15 cellular contexts compared by ENCODE assay signal in genomic region chr12:84397279-84397678, GRCh38.
DNase-seq lines count a peak whose midpoint lies in the region; ATAC-seq and TF ChIP-seq lines count a peak whose summit lies in the region.
"Had no signal": no experiment of that assay in that cellular context is flagged by ENCODE, and none has a peak within 500 bp of the region (broad histone marks: within the 10 kb centered on the region; RNA-seq: fewer than 3 reads in every experiment).

No MANE protein-coding gene starts in this region.

- intact Hi-C loops in heart left ventricle (cut with DNase I): loop anchor here in 4 of 10 donors (5.0 to 10.0 kb wide), 2 partner anchors 1710 to 1712 kb away; partner anchors contain the start of gene TMTC2 (in 4 of the 4)
- intact Hi-C loops in left ventricle myocardium superior (cut with micrococcal nuclease): no loop called here

- H3K4me3 ChIP-seq in heart left ventricle (no peak overlapping the region), epithelial cell of esophagus (ENCODE audit: low read length) (no peak overlapping the region), BE2C (ENCODE audit: low read depth, low read length) (no peak overlapping the region)
- H3K4me3 ChIP-seq: stomach had no signal

- no peak overlapping the region for H3K27ac ChIP-seq in heart left ventricle
- H3K27ac ChIP-seq: stomach, WERI-Rb-1 had no signal

- TF ChIP-seq POLR2A in heart left ventricle (IDR thresholded peaks at IDR 0.05): no peak

- no peaks in the 10 kb centered on the region for H3K27me3 ChIP-seq in heart left ventricle
- H3K27me3 ChIP-seq in BE2C: no peaks in the 10 kb centered on the region
- H3K27me3 ChIP-seq: stomach had no signal

- TF ChIP-seq CTCF in heart left ventricle (IDR thresholded peaks at IDR 0.05) (peak in 7 of 12 donors; percentile 9 to 40 (median 25)), epithelial cell of esophagus (IDR thresholded peaks at IDR 0.05; ENCODE audit: insufficient read depth, low read depth, low read length, missing control alignments) (no peak), BE2C (IDR thresholded peaks at IDR 0.05; ENCODE audit: low read depth, low read length) (no peak)

- H3K4me1 ChIP-seq in heart left ventricle (no peaks in the 10 kb centered on the region), BE2C (peaks cover 2% of the 10 kb centered on the region; the same call in 1 of the 2 replicates)
- H3K4me1 ChIP-seq: Caco-2, stomach had no signal

- H3K9me3 ChIP-seq in heart left ventricle (peaks cover 0 to 8% (median 0%) of the 10 kb centered on the region in 12 donors), BE2C (no peaks in the 10 kb centered on the region)
- H3K9me3 ChIP-seq: Caco-2, stomach had no signal

- DNase-seq in heart left ventricle (no peak), left ventricle myocardium superior (no peak), NCI-H748 treated with DMSO at 0.1 percent for 48 hours (lab: John Stamatoyannopoulos, UW) (peak; percentile 21), epithelial cell of esophagus (ENCODE audit: low read depth) (peak; percentile 12), superior temporal gyrus (ENCODE audit: extremely low spot score) (peak; percentile 52), middle frontal gyrus (ENCODE audit: extremely low spot score, low spot score) (no peak), KG1 (lab: John Stamatoyannopoulos, UW) (no peak), BE2C (no peak)
- DNase-seq: activated T-cell treated with anti-CD3 and anti-CD28 coated beads, Interleukin-2, amount 50 U/mL, for 1 hour; Caco-2; hypothalamus; stimulated activated CD4-positive, alpha-beta T cell treated with anti-CD3 and anti-CD28 coated beads, Interleukin-2, amount 100 ng/mL, for 24 hours; stomach; WERI-Rb-1 had no signal

- ATAC-seq in heart left ventricle (no peak), left ventricle myocardium superior (no peak)
- ATAC-seq: natural killer cell treated with Interleukin-12 subunit alpha and Interleukin-12 subunit beta and Interleukin-15 and Interleukin-18, amount 100 ng/mL, for 72 hours had no signal

- H3K36me3 ChIP-seq in heart left ventricle (no peaks in the 10 kb centered on the region), BE2C (no peaks in the 10 kb centered on the region)
- H3K36me3 ChIP-seq: stomach, WERI-Rb-1 had no signal

Comparison
In these comparisons a context has a peak if more than half of its experiments do, and no peak if none do; other contexts are left out.
1. DNase-seq: peak in NCI-H748 treated with DMSO at 0.1 percent for 48 hours (single experiment), epithelial cell of esophagus (single experiment) and superior temporal gyrus (single experiment); none in heart left ventricle (0 of 5), left ventricle myocardium superior (single experiment), middle frontal gyrus (single experiment), KG1 (single experiment) and BE2C (single experiment).
2. CTCF ChIP-seq: peak in heart left ventricle (7 of 12); none in epithelial cell of esophagus (single experiment) and BE2C (single experiment).